ENCODE assay signal across 8 cellular contexts in the genomic region with DNA sequence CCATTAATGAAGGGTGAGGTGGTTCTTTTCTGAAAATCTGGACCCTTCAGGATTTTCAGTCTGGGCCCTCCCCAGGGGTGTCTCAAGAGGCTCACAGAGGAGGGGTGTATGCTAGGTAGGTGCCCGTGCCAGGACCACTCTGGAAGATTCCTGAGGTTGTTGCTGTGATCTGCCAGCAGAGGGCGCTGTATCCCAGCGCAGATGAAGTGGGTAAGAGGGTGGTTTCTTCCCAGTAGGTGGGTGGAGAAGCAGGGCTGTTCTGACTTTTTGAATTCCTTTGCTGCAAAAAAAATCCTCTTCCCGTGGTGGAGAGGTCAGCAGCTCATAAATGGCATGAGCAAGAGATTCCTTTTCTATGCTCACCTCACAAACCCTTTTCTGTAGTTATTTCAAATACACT. TPM values are rescaled to one million over a fixed set of nuclear protein-coding genes. Genes with fewer than 3 reads are reported as not detected.
DNase-seq lines count a peak whose midpoint lies in the region; ATAC-seq and TF ChIP-seq lines count a peak whose summit lies in the region.

No MANE protein-coding gene starts in this region.

- peak; percentile 76 for TF ChIP-seq CTCF in HFF-Myc (IDR thresholded peaks at IDR 0.05; ENCODE audit: low read depth, low read length, missing control alignments)
- peak; percentile 77 to 83 for TF ChIP-seq CTCF in right atrium auricular region (IDR thresholded peaks at IDR 0.05)

- ATAC-seq in activated naive CD8-positive, alpha-beta T cell treated with anti-CD3 and anti-CD28 coated beads, Interleukin-2, amount 50 U/mL, for 24 hours: no peak
- ATAC-seq in GM18909 (IDR thresholded peaks at IDR 0.05; ENCODE audit: poor library complexity, unreplicated experiment): no peak

- H3K4me1 ChIP-seq in right atrium auricular region: no peaks in the 10 kb centered on the region

- no peak overlapping the region for H3K27ac ChIP-seq in right atrium auricular region

- H3K27me3 ChIP-seq in right atrium auricular region: no peaks in the 10 kb centered on the region

- H3K27me3 Mint-ChIP-seq in activated naive CD8-positive, alpha-beta T cell treated with anti-CD3 and anti-CD28 coated beads, Interleukin-2, amount 50 U/mL, for 24 hours: no peaks in the 10 kb centered on the region

- H3K4me3 Mint-ChIP-seq in activated naive CD8-positive, alpha-beta T cell treated with anti-CD3 and anti-CD28 coated beads, Interleukin-2, amount 50 U/mL, for 24 hours: no peak overlapping the region

- no peaks in the 10 kb centered on the region for H3K9me3 Mint-ChIP-seq in activated naive CD8-positive, alpha-beta T cell treated with anti-CD3 and anti-CD28 coated beads, Interleukin-2, amount 50 U/mL, for 24 hours

- H3K36me3 ChIP-seq in right atrium auricular region: no peaks in the 10 kb centered on the region

- in situ Hi-C loops in Caki2 (cut with HindIII; ENCODE audit: low pct_unique_long_range_greater_than_20kb, low sequenced_read_pairs): no loop called here

- H3K4me1 Mint-ChIP-seq in activated naive CD8-positive, alpha-beta T cell treated with anti-CD3 and anti-CD28 coated beads, Interleukin-2, amount 50 U/mL, for 24 hours: peaks cover 7% of the 10 kb centered on the region

- no peak overlapping the region for H3K4me3 ChIP-seq in HFF-Myc (replicated peaks; ENCODE audit: low read depth, low read length)
- no peak overlapping the region for H3K4me3 ChIP-seq in right atrium auricular region

- H3K36me3 Mint-ChIP-seq in activated naive CD8-positive, alpha-beta T cell treated with anti-CD3 and anti-CD28 coated beads, Interleukin-2, amount 50 U/mL, for 24 hours (ENCODE audit: low read depth): no peaks in the 10 kb centered on the region

- no peak overlapping the region for H3K27ac Mint-ChIP-seq in activated naive CD8-positive, alpha-beta T cell treated with anti-CD3 and anti-CD28 coated beads, Interleukin-2, amount 50 U/mL, for 24 hours

- DNase-seq in Caki2 (ENCODE audit: low read depth) (peak; percentile 28), HFF-Myc (ENCODE audit: extremely low read depth, low read depth) (peak; percentile 1), RPMI8226 (peak; percentile 20), right atrium auricular region (ENCODE audit: low spot score) (no peak), SW 1271 (lab: John Stamatoyannopoulos, UW) (no peak)
- peak; percentile 22 for DNase-seq in activated naive CD8-positive, alpha-beta T cell treated with anti-CD3 and anti-CD28 coated beads, Interleukin-2, amount 50 U/mL, for 24 hours
- DNase-seq in stimulated activated CD4-positive, alpha-beta T cell treated with anti-CD3 and anti-CD28 coated beads, Interleukin-12 subunit alpha, Interleukin-12 subunit beta, amount 100 ng/mL, for 4 hours: peak; percentile 24

- no peaks in the 10 kb centered on the region for H3K9me3 ChIP-seq in right atrium auricular region

RNA-seq across cellular contexts. Expression of a gene that starts 51.1 kb away (rescaled TPM):
- total RNA-seq in Caki2 (2014; rRNA removed; shearing (Covaris generic); ENCODE audit: low replicate concordance): 10.1 and 10.4 TPM in 2 replicates
- total RNA-seq in right atrium auricular region: 1 to 10 TPM; 5.5 to 7.7 TPM

Comparison
In these comparisons a context has a peak if more than half of its experiments do, and no peak if none do; other contexts are left out.
1. DNase-seq: peak in Caki2 (single experiment), HFF-Myc (single experiment), RPMI8226 (single experiment), activated naive CD8-positive, alpha-beta T cell treated with anti-CD3 and anti-CD28 coated beads, Interleukin-2, amount 50 U/mL, for 24 hours (single experiment) and stimulated activated CD4-positive, alpha-beta T cell treated with anti-CD3 and anti-CD28 coated beads, Interleukin-12 subunit alpha, Interleukin-12 subunit beta, amount 100 ng/mL, for 4 hours (single experiment); none in right atrium auricular region (single experiment) and SW 1271 (0 of 2).